1 cellular context compared by ENCODE assay signal in the genomic region with DNA sequence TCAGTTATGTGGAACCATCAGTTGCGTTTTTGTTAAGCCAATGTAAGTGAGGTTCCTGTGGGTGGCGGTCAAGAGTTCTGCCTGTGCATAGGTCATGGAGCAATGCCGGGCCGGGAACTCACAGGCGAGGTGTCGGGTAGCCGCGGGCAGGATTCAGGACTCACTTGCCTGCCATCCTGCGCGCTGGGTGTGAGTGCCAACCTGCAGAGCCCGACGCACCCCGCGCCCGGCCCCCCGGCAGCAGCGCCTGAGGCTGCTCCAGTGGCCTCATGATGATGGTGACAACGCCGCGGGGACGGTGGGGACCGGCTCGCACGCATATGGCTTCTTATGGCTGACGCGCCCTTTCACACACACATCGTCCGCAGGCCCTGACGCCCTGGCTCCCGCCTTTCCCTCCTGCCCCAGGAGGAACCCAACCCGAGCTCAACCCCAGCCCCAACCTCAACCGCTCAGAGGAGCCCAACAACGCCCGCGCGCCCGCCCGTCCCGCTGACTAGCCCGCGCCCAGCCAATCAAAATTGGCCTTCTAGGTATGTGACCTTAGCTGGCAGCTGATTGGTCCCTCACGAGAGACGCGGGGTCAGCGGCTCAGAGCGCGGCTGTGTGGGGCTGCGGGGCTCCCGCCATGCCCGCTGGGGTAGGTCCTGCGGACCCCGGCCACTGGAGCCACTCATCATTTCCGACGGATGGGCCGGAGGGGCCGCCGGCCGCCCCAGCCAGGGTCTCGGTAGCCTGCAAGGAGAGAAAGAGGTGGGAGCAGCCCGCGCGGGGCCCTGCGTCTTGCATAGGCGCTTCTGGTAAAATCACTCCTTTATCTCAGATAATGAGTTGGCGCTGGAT.
TF ChIP-seq lines count a peak whose summit lies in the region.

A gene with protein sequence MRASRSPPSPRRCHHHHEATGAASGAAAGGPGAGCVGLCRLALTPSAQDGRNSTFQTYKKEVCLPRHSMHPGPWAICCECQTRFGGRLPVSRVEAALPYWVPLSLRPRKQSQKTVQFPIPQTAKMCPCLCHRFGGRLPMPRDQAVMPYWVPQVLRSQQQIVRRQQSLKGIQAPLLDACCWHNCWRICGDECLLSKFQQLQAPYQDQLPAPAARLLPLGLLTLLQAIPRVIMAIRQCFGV (minus strand): TSS at position 470 of the 843 bp plus-strand sequence. CDS start 150 bp downstream, at position 320.

TF ChIP-seq in HepG2, 621 proteins besides CTCF, POLR2A, EP300 and RAD21 (continued from another document and continues in another):
- TF ChIP-seq, protein P1, sequence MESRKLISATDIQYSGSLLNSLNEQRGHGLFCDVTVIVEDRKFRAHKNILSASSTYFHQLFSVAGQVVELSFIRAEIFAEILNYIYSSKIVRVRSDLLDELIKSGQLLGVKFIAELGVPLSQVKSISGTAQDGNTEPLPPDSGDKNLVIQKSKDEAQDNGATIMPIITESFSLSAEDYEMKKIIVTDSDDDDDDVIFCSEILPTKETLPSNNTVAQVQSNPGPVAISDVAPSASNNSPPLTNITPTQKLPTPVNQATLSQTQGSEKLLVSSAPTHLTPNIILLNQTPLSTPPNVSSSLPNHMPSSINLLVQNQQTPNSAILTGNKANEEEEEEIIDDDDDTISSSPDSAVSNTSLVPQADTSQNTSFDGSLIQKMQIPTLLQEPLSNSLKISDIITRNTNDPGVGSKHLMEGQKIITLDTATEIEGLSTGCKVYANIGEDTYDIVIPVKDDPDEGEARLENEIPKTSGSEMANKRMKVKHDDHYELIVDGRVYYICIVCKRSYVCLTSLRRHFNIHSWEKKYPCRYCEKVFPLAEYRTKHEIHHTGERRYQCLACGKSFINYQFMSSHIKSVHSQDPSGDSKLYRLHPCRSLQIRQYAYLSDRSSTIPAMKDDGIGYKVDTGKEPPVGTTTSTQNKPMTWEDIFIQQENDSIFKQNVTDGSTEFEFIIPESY (CRISPR knock-in tag; IDR thresholded peaks at IDR 0.05): peak; percentile 30; the same call in 1 of the 2 replicates
- TF ChIP-seq, protein P2, sequence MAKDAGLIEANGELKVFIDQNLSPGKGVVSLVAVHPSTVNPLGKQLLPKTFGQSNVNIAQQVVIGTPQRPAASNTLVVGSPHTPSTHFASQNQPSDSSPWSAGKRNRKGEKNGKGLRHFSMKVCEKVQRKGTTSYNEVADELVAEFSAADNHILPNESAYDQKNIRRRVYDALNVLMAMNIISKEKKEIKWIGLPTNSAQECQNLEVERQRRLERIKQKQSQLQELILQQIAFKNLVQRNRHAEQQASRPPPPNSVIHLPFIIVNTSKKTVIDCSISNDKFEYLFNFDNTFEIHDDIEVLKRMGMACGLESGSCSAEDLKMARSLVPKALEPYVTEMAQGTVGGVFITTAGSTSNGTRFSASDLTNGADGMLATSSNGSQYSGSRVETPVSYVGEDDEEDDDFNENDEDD (CRISPR knock-in tag; IDR thresholded peaks at IDR 0.05; ENCODE audit: borderline replicate concordance): peak; percentile 89
- TF ChIP-seq, protein P3, sequence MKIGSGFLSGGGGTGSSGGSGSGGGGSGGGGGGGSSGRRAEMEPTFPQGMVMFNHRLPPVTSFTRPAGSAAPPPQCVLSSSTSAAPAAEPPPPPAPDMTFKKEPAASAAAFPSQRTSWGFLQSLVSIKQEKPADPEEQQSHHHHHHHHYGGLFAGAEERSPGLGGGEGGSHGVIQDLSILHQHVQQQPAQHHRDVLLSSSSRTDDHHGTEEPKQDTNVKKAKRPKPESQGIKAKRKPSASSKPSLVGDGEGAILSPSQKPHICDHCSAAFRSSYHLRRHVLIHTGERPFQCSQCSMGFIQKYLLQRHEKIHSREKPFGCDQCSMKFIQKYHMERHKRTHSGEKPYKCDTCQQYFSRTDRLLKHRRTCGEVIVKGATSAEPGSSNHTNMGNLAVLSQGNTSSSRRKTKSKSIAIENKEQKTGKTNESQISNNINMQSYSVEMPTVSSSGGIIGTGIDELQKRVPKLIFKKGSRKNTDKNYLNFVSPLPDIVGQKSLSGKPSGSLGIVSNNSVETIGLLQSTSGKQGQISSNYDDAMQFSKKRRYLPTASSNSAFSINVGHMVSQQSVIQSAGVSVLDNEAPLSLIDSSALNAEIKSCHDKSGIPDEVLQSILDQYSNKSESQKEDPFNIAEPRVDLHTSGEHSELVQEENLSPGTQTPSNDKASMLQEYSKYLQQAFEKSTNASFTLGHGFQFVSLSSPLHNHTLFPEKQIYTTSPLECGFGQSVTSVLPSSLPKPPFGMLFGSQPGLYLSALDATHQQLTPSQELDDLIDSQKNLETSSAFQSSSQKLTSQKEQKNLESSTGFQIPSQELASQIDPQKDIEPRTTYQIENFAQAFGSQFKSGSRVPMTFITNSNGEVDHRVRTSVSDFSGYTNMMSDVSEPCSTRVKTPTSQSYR (CRISPR knock-in tag; IDR thresholded peaks at IDR 0.05; ENCODE audit: borderline replicate concordance): peak; percentile 50; the same call in 1 of the 2 replicates
- TF ChIP-seq MIXL1 (CRISPR knock-in tag; IDR thresholded peaks at IDR 0.05) (peak; percentile 21; the same call in 1 of the 2 replicates), ZNF232 (CRISPR knock-in tag; IDR thresholded peaks at IDR 0.05; ENCODE audit: borderline replicate concordance) (peak; percentile 20; the same call in 1 of the 2 replicates), IRX3 (CRISPR knock-in tag; IDR thresholded peaks at IDR 0.05; ENCODE audit: borderline replicate concordance, low read depth) (peak; percentile 33; the same call in 1 of the 2 replicates), TOPORS (CRISPR knock-in tag; IDR thresholded peaks at IDR 0.05) (peak; percentile 39; the same call in 1 of the 2 replicates), ZSCAN21 (CRISPR knock-in tag; IDR thresholded peaks at IDR 0.05; ENCODE audit: borderline replicate concordance) (0 out of 2 replicates have a peak, but pooled peaks have one; percentile 73), ARNT (IDR thresholded peaks at IDR 0.05) (no peak), ZNF337 (CRISPR knock-in tag; IDR thresholded peaks at IDR 0.05; ENCODE audit: borderline replicate concordance, low read depth) (peak; percentile 80; the same call in 1 of the 2 replicates), ASH2L (IDR thresholded peaks at IDR 0.05; ENCODE audit: insufficient read length, low read depth, low read length) (peak; percentile 93), ZNF644 (CRISPR knock-in tag; IDR thresholded peaks at IDR 0.05; ENCODE audit: low read depth) (peak; percentile 24; the same call in 1 of the 2 replicates), CCAR2 (optimal IDR thresholded peaks at IDR 0.05; ENCODE audit: low read depth, low read length) (no peak), PHF8 (CRISPR knock-in tag; IDR thresholded peaks at IDR 0.05) (peak; percentile 97), ZNF607 (CRISPR knock-in tag; IDR thresholded peaks at IDR 0.05; ENCODE audit: borderline replicate concordance) (peak; percentile 75; the same call in 1 of the 2 replicates), ZSCAN9 (CRISPR knock-in tag; IDR thresholded peaks at IDR 0.05; ENCODE audit: borderline replicate concordance) (peak; percentile 70; the same call in 1 of the 2 replicates), KDM5B (CRISPR knock-in tag; IDR thresholded peaks at IDR 0.05; ENCODE audit: borderline replicate concordance) (peak; percentile 92), ZNF136 (CRISPR knock-in tag; IDR thresholded peaks at IDR 0.05; ENCODE audit: low read depth) (peak; percentile 29; the same call in 1 of the 2 replicates), MYC (CRISPR knock-in tag; IDR thresholded peaks at IDR 0.05; ENCODE audit: borderline replicate concordance) (peak; percentile 78), CAMTA2 (CRISPR knock-in tag; IDR thresholded peaks at IDR 0.05; ENCODE audit: borderline replicate concordance) (peak; percentile 32; the same call in 1 of the 2 replicates), GTF2F1 (IDR thresholded peaks at IDR 0.05; ENCODE audit: low read length) (peak; percentile 47; the same call in 1 of the 2 replicates), NONO (IDR thresholded peaks at IDR 0.05) (no peak), NONO (CRISPR knock-in tag; conservative IDR thresholded peaks at IDR 0.05) (peak; percentile 33; the same call in 1 of the 2 replicates), SMAD3 (CRISPR knock-in tag; IDR thresholded peaks at IDR 0.05) (peak; percentile 20; the same call in 1 of the 2 replicates), IRF2 (CRISPR knock-in tag; IDR thresholded peaks at IDR 0.05) (peak; percentile 15), ZNF44 (CRISPR knock-in tag; IDR thresholded peaks at IDR 0.05) (no peak), HHEX (CRISPR knock-in tag; IDR thresholded peaks at IDR 0.05) (no peak)
- TF ChIP-seq, protein P4, sequence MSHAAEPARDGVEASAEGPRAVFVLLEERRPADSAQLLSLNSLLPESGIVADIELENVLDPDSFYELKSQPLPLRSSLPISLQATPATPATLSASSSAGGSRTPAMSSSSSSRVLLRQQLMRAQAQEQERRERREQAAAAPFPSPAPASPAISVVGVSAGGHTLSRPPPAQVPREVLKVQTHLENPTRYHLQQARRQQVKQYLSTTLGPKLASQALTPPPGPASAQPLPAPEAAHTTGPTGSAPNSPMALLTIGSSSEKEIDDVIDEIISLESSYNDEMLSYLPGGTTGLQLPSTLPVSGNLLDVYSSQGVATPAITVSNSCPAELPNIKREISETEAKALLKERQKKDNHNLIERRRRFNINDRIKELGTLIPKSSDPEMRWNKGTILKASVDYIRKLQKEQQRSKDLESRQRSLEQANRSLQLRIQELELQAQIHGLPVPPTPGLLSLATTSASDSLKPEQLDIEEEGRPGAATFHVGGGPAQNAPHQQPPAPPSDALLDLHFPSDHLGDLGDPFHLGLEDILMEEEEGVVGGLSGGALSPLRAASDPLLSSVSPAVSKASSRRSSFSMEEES (CRISPR knock-in tag; IDR thresholded peaks at IDR 0.05): peak; percentile 60
- TF ChIP-seq, protein P5, sequence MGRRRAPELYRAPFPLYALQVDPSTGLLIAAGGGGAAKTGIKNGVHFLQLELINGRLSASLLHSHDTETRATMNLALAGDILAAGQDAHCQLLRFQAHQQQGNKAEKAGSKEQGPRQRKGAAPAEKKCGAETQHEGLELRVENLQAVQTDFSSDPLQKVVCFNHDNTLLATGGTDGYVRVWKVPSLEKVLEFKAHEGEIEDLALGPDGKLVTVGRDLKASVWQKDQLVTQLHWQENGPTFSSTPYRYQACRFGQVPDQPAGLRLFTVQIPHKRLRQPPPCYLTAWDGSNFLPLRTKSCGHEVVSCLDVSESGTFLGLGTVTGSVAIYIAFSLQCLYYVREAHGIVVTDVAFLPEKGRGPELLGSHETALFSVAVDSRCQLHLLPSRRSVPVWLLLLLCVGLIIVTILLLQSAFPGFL (CRISPR knock-in tag; IDR thresholded peaks at IDR 0.05): peak; percentile 92; the same call in 1 of the 2 replicates
- TF ChIP-seq, protein P6, sequence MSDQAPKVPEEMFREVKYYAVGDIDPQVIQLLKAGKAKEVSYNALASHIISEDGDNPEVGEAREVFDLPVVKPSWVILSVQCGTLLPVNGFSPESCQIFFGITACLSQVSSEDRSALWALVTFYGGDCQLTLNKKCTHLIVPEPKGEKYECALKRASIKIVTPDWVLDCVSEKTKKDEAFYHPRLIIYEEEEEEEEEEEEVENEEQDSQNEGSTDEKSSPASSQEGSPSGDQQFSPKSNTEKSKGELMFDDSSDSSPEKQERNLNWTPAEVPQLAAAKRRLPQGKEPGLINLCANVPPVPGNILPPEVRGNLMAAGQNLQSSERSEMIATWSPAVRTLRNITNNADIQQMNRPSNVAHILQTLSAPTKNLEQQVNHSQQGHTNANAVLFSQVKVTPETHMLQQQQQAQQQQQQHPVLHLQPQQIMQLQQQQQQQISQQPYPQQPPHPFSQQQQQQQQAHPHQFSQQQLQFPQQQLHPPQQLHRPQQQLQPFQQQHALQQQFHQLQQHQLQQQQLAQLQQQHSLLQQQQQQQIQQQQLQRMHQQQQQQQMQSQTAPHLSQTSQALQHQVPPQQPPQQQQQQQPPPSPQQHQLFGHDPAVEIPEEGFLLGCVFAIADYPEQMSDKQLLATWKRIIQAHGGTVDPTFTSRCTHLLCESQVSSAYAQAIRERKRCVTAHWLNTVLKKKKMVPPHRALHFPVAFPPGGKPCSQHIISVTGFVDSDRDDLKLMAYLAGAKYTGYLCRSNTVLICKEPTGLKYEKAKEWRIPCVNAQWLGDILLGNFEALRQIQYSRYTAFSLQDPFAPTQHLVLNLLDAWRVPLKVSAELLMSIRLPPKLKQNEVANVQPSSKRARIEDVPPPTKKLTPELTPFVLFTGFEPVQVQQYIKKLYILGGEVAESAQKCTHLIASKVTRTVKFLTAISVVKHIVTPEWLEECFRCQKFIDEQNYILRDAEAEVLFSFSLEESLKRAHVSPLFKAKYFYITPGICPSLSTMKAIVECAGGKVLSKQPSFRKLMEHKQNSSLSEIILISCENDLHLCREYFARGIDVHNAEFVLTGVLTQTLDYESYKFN (CRISPR knock-in tag; conservative IDR thresholded peaks at IDR 0.05): peak; percentile 6; the same call in 1 of the 2 replicates
- TF ChIP-seq, protein P7, sequence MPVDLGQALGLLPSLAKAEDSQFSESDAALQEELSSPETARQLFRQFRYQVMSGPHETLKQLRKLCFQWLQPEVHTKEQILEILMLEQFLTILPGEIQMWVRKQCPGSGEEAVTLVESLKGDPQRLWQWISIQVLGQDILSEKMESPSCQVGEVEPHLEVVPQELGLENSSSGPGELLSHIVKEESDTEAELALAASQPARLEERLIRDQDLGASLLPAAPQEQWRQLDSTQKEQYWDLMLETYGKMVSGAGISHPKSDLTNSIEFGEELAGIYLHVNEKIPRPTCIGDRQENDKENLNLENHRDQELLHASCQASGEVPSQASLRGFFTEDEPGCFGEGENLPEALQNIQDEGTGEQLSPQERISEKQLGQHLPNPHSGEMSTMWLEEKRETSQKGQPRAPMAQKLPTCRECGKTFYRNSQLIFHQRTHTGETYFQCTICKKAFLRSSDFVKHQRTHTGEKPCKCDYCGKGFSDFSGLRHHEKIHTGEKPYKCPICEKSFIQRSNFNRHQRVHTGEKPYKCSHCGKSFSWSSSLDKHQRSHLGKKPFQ (CRISPR knock-in tag; IDR thresholded peaks at IDR 0.05; ENCODE audit: insufficient replicate concordance): peak; percentile 24
- TF ChIP-seq, protein P8, sequence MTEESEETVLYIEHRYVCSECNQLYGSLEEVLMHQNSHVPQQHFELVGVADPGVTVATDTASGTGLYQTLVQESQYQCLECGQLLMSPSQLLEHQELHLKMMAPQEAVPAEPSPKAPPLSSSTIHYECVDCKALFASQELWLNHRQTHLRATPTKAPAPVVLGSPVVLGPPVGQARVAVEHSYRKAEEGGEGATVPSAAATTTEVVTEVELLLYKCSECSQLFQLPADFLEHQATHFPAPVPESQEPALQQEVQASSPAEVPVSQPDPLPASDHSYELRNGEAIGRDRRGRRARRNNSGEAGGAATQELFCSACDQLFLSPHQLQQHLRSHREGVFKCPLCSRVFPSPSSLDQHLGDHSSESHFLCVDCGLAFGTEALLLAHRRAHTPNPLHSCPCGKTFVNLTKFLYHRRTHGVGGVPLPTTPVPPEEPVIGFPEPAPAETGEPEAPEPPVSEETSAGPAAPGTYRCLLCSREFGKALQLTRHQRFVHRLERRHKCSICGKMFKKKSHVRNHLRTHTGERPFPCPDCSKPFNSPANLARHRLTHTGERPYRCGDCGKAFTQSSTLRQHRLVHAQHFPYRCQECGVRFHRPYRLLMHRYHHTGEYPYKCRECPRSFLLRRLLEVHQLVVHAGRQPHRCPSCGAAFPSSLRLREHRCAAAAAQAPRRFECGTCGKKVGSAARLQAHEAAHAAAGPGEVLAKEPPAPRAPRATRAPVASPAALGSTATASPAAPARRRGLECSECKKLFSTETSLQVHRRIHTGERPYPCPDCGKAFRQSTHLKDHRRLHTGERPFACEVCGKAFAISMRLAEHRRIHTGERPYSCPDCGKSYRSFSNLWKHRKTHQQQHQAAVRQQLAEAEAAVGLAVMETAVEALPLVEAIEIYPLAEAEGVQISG (CRISPR knock-in tag; IDR thresholded peaks at IDR 0.05): peak; percentile 54; the same call in 1 of the 2 replicates
